9 cellular contexts compared by ENCODE assay signal in the genomic region with DNA sequence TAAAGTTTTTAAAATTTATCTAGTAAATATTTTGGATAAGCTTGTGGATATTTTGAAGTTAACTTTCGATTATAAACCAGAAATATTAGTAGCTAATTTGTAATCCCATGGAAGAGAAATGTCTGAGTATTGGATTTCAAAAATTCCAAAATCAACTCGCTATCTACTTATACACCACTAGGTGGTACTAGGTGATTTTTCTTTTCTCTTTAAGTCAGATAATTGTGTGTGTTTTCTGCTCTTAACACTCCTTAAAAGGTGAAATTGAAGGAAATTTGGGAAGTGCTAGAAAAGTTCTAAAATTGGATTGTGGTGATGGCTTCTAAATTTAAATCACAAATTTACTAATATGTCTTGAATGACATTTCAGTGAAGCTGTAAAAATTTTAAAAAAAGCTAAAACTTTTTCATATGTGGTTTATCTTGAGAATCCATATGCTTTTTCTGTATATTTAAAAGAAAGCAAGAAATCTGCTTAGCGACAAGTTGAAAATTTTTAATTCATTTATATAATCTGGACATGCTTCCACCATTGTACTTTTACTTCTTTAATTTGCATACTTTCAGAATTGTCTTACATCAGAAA.
DNase-seq lines count a peak whose midpoint lies in the region; ATAC-seq and TF ChIP-seq lines count a peak whose summit lies in the region.
"Had no signal": no experiment of that assay in that cellular context is flagged by ENCODE, and none has a peak within 500 bp of the region (broad histone marks: within the 10 kb centered on the region; RNA-seq: fewer than 3 reads in every experiment).

No MANE protein-coding gene starts in this region.

- H3K4me1 Mint-ChIP-seq in neural progenitor cell: no peaks in the 10 kb centered on the region

- no peaks in the 10 kb centered on the region for H3K79me2 ChIP-seq in neural progenitor cell (ENCODE audit: low read depth)

- ATAC-seq in GM18861 (IDR thresholded peaks at IDR 0.05; ENCODE audit: unreplicated experiment): peak; percentile 66
- no peak for ATAC-seq in activated naive CD4-positive, alpha-beta T cell treated with anti-CD3 and anti-CD28 coated beads, Interleukin-2, amount 50 U/mL, for 72 hours
- ATAC-seq in HG03196 (IDR thresholded peaks at IDR 0.05; ENCODE audit: unreplicated experiment): no peak

- H3K27ac Mint-ChIP-seq in neural progenitor cell: no peak overlapping the region
- H3K27ac Mint-ChIP-seq in activated naive CD4-positive, alpha-beta T cell treated with anti-CD3 and anti-CD28 coated beads, Interleukin-2, amount 50 U/mL, for 72 hours: no peak overlapping the region

- no peak overlapping the region for H3K4me3 ChIP-seq in AG10803 (ENCODE audit: low read length)
- H3K4me3 ChIP-seq in coronary artery: no peak overlapping the region
- H3K4me3 ChIP-seq in neural progenitor cell: no peak overlapping the region

- no peak overlapping the region for H3K4me2 ChIP-seq in neural progenitor cell

- no peaks in the 10 kb centered on the region for H3K9me3 ChIP-seq in neural progenitor cell (ENCODE audit: low read depth)

- TF ChIP-seq CTCF in AG10803 (conservative IDR thresholded peaks at IDR 0.05; ENCODE audit: low read length) (peak; percentile 74), coronary artery (IDR thresholded peaks at IDR 0.05) (peak; percentile 22), neural progenitor cell (IDR thresholded peaks at IDR 0.05) (peak; percentile 69)

- no peaks in the 10 kb centered on the region for H4K20me1 ChIP-seq in neural progenitor cell (ENCODE audit: low read depth)

- DNase-seq in AG10803 (ENCODE audit: low read depth): peak; percentile 53
- DNase-seq in NCI-H460 (ENCODE audit: extremely low read depth, low read depth): peak; percentile 36
- no peak for DNase-seq in coronary artery (ENCODE audit: low spot score)
- DNase-seq in neural progenitor cell (ENCODE audit: low spot score): no peak
- DNase-seq in activated naive CD4-positive, alpha-beta T cell treated with anti-CD3 and anti-CD28 coated beads, Interleukin-2, amount 50 U/mL, for 72 hours (ENCODE audit: low spot score in 2 of 2): no peak
- no peak for DNase-seq in amygdala (lab: John Stamatoyannopoulos, UW)

- H3F3A ChIP-seq in neural progenitor cell (ENCODE audit: low read depth): no peaks in the 10 kb centered on the region

- H3K27me3 ChIP-seq in neural progenitor cell: no peaks in the 10 kb centered on the region

- no peaks in the 10 kb centered on the region for H3K4me1 ChIP-seq in neural progenitor cell

- H3K36me3 ChIP-seq in neural progenitor cell: no peaks in the 10 kb centered on the region

- H3K4me3 Mint-ChIP-seq in neural progenitor cell: no peak overlapping the region

- H3K9me3 Mint-ChIP-seq in neural progenitor cell: no peaks in the 10 kb centered on the region
- H3K9me3 Mint-ChIP-seq in activated naive CD4-positive, alpha-beta T cell treated with anti-CD3 and anti-CD28 coated beads, Interleukin-2, amount 50 U/mL, for 72 hours: no peaks in the 10 kb centered on the region

- H3K27ac ChIP-seq in coronary artery: no peak overlapping the region
- H3K27ac ChIP-seq in neural progenitor cell: no peak overlapping the region
- H3K27ac ChIP-seq: epithelial cell of prostate had no signal

- H2AFZ ChIP-seq in neural progenitor cell (replicated peaks): no peak overlapping the region

- no peaks in the 10 kb centered on the region for H3K36me3 Mint-ChIP-seq in neural progenitor cell
- no peaks in the 10 kb centered on the region for H3K36me3 Mint-ChIP-seq in activated naive CD4-positive, alpha-beta T cell treated with anti-CD3 and anti-CD28 coated beads, Interleukin-2, amount 50 U/mL, for 72 hours

- H3K27me3 Mint-ChIP-seq in neural progenitor cell (ENCODE audit: insufficient read depth, low read depth): peaks cover 5% of the 10 kb centered on the region

- no peak overlapping the region for H3K9ac ChIP-seq in neural progenitor cell

Comparison
In these comparisons a context has a peak if more than half of its experiments do, and no peak if none do; other contexts are left out.
1. DNase-seq: peak in AG10803 (single experiment) and NCI-H460 (single experiment); none in coronary artery (single experiment), neural progenitor cell (single experiment), activated naive CD4-positive, alpha-beta T cell treated with anti-CD3 and anti-CD28 coated beads, Interleukin-2, amount 50 U/mL, for 72 hours (0 of 2) and amygdala (0 of 56).
2. CTCF ChIP-seq: peak in every context shown above with its lines; median percentile 74 in AG10803; 69 in neural progenitor cell; 22 in coronary artery.